Comparison of ENCODE assay signal across 1 cellular context in genomic region chr16:4350365-4350786, GRCh38.
TF ChIP-seq lines count a peak whose summit lies in the region.

No MANE protein-coding gene starts in this region.

TF ChIP-seq in K562, 482 proteins besides CTCF, POLR2A, EP300 and RAD21 (continued from another document and continues in another):
- TF ChIP-seq YBX1 (IDR thresholded peaks at IDR 0.05) (no peak), U2AF1 (optimal IDR thresholded peaks at IDR 0.05; ENCODE audit: low read depth, low read length) (no peak), NBN (IDR thresholded peaks at IDR 0.05; ENCODE audit: low read depth) (peak; percentile 51; the same call in 1 of the 2 replicates), KLF10 (CRISPR knock-in tag; IDR thresholded peaks at IDR 0.05) (no peak), BRF1 (IDR thresholded peaks at IDR 0.05; ENCODE audit: borderline replicate concordance, extremely low read depth, insufficient read length) (no peak), YY1 (IDR thresholded peaks at IDR 0.05; ENCODE audit: borderline replicate concordance in 1 of 3, control insufficient read depth in 1 of 3, extremely low read depth in 1 of 3, insufficient read depth in 3 of 3, insufficient read length in 1 of 3, insufficient replicate concordance in 2 of 3, low read depth in 1 of 3, low read length in 2 of 3) (no peak), TAF9B (IDR thresholded peaks at IDR 0.05; ENCODE audit: partially characterized antibody) (no peak), TSHZ1 (CRISPR knock-in tag; IDR thresholded peaks at IDR 0.05) (no peak), SAP30 (IDR thresholded peaks at IDR 0.05; ENCODE audit: borderline replicate concordance, insufficient read depth, low read depth, low read length, poor library complexity, severe bottlenecking) (no peak), ZNF280B (CRISPR knock-in tag; IDR thresholded peaks at IDR 0.05) (no peak), MAX (CRISPR knock-in tag; IDR thresholded peaks at IDR 0.05) (0 out of 2 replicates have a peak, but pooled peaks have one; percentile 38), MTA1 (IDR thresholded peaks at IDR 0.05; ENCODE audit: borderline replicate concordance) (no peak), KLF6 (CRISPR knock-in tag; IDR thresholded peaks at IDR 0.05; ENCODE audit: borderline replicate concordance) (no peak), ZNF507 (tag; conservative IDR thresholded peaks at IDR 0.05) (no peak), GTF2E2 (tag; IDR thresholded peaks at IDR 0.05) (no peak), DDX20 (tag; IDR thresholded peaks at IDR 0.05; ENCODE audit: low read depth) (no peak), ZNF143 (CRISPR knock-in tag; IDR thresholded peaks at IDR 0.05) (0 out of 2 replicates have a peak, but pooled peaks have one; percentile 38), WHSC1 (IDR thresholded peaks at IDR 0.05; ENCODE audit: low read length) (no peak), ZNF512 (tag; IDR thresholded peaks at IDR 0.05) (no peak), TAF1 (IDR thresholded peaks at IDR 0.05; ENCODE audit: control insufficient read depth, extremely low read depth, insufficient read depth, low read length, severe bottlenecking) (no peak), ZFP30 (CRISPR knock-in tag; IDR thresholded peaks at IDR 0.05; ENCODE audit: borderline replicate concordance) (no peak), RNF2 (IDR thresholded peaks at IDR 0.05) (no peak), RFX7 (CRISPR knock-in tag; IDR thresholded peaks at IDR 0.05) (no peak), ZNF232 (CRISPR knock-in tag; IDR thresholded peaks at IDR 0.05) (no peak), HDGF (IDR thresholded peaks at IDR 0.05) (0 out of 2 replicates have a peak, but pooled peaks have one; percentile 51), DEAF1 (CRISPR knock-in tag; IDR thresholded peaks at IDR 0.05) (no peak), SLC30A9 (CRISPR knock-in tag; IDR thresholded peaks at IDR 0.05) (no peak), MCM5 (IDR thresholded peaks at IDR 0.05; ENCODE audit: low read depth) (no peak), ZNF224 (CRISPR knock-in tag; IDR thresholded peaks at IDR 0.05) (no peak), MTA2 (IDR thresholded peaks at IDR 0.05; ENCODE audit: low read depth) (no peak), HMG20B (CRISPR knock-in tag; IDR thresholded peaks at IDR 0.05) (no peak), MIER1 (IDR thresholded peaks at IDR 0.05; ENCODE audit: low read depth) (no peak), GATA2 (CRISPR knock-in tag; IDR thresholded peaks at IDR 0.05) (no peak), ETV5 (CRISPR knock-in tag; IDR thresholded peaks at IDR 0.05; ENCODE audit: low read depth) (no peak), ZNF23 (CRISPR knock-in tag; IDR thresholded peaks at IDR 0.05) (no peak), BHLHE40 (IDR thresholded peaks at IDR 0.05; ENCODE audit: low read length) (no peak), CBFA2T3 (IDR thresholded peaks at IDR 0.05) (no peak), HNRNPK (IDR thresholded peaks at IDR 0.05; ENCODE audit: low read depth, low read length, poor library complexity, severe bottlenecking) (no peak), MEIS2 (IDR thresholded peaks at IDR 0.05; ENCODE audit: partially characterized antibody) (no peak), TFAM (CRISPR knock-in tag; conservative IDR thresholded peaks at IDR 0.05) (no peak), MLX (CRISPR knock-in tag; conservative IDR thresholded peaks at IDR 0.05) (no peak), E2F8 (IDR thresholded peaks at IDR 0.05; ENCODE audit: low read depth, partially characterized antibody) (peak; percentile 56), TAF15 (IDR thresholded peaks at IDR 0.05; ENCODE audit: low read depth, low read length) (no peak), HMGN3 (IDR thresholded peaks at IDR 0.05; ENCODE audit: borderline replicate concordance, extremely low read depth, insufficient read length, low read depth, low read length) (no peak), NR0B1 (IDR thresholded peaks at IDR 0.05; ENCODE audit: partially characterized antibody) (no peak), KDM5B (IDR thresholded peaks at IDR 0.05; ENCODE audit: insufficient replicate concordance, low read depth, low read length) (peak; percentile 14), REST (CRISPR knock-in tag; IDR thresholded peaks at IDR 0.05; ENCODE audit: low read depth) (no peak), ZNF217 (CRISPR knock-in tag; IDR thresholded peaks at IDR 0.05) (no peak), XRCC3 (IDR thresholded peaks at IDR 0.05) (no peak), PTBP1 (IDR thresholded peaks at IDR 0.05; ENCODE audit: low read depth, low read length) (no peak), ZKSCAN1 (IDR thresholded peaks at IDR 0.05; ENCODE audit: low read depth, low read length) (peak; percentile 32; the same call in 1 of the 2 replicates), NFYB (IDR thresholded peaks at IDR 0.05; ENCODE audit: extremely low read depth, insufficient read length) (no peak), CC2D1A (IDR thresholded peaks at IDR 0.05) (no peak), RBM15 (IDR thresholded peaks at IDR 0.05; ENCODE audit: insufficient read depth, low read length) (no peak), RBBP5 (IDR thresholded peaks at IDR 0.05; ENCODE audit: borderline replicate concordance, insufficient read depth, low read length, poor library complexity, severe bottlenecking) (no peak), HDAC6 (IDR thresholded peaks at IDR 0.05; ENCODE audit: low read depth, low read length) (no peak), ZBTB7A (IDR thresholded peaks at IDR 0.05; ENCODE audit: borderline replicate concordance, control insufficient read depth, low read depth, low read length) (no peak)
